14 cellular contexts compared by ENCODE assay signal in genomic region chr15:80455051-80455648, GRCh38. TPM values are rescaled to one million over a fixed set of nuclear protein-coding genes. Genes with fewer than 3 reads are reported as not detected.
A peak's percentile ranks its signal among the peaks of the same experiment; 100 is the strongest.
DNase-seq lines count a peak whose midpoint lies in the region; TF ChIP-seq lines count a peak whose summit lies in the region.
"Had no signal": no experiment of that assay in that cellular context is flagged by ENCODE, and none has a peak within 500 bp of the region (broad histone marks: within the 10 kb centered on the region; RNA-seq: fewer than 3 reads in every experiment).

No MANE protein-coding gene starts in this region.

- in situ Hi-C loops in GM23248 (cut with MboI) = loop anchor here (5.0 to 10.0 kb wide), 2 partner anchors 110 to 327 kb away; no protein-coding TSS in a partner anchor

- CTCF ChIA-PET in SK-N-SH (lab: Yijun Ruan, JAX) = interaction anchor here (0.7 to 16.5 kb wide), 31 partner anchors 9 to 811 kb away, joined by 3 to 185 read pairs (median 5); partner anchors contain the start of gene CEMIP
- CTCF ChIA-PET in activated naive CD4-positive, alpha-beta T cell treated with anti-CD3 and anti-CD28 coated beads, Interleukin-2, amount 10 ng/mL, durations not matched to agents 7 days and 5 days (lab: Charles Lee) = interaction anchor here (0.9 to 6.1 kb wide), 7 partner anchors 12 to 811 kb away, joined by 3 to 91 read pairs (median 4); partner anchors contain the start of gene CEMIP

- peak overlapping the region; percentile 54 for H3K4me2 ChIP-seq in GM23248 (ENCODE audit: unreplicated experiment)
- peak overlapping the region; percentile 43 for H3K4me2 ChIP-seq in SK-N-SH
- peak overlapping the region; percentile 56 for H3K4me2 ChIP-seq in smooth muscle cell

- H3K27me3 ChIP-seq in GM23248 (replicated peaks; ENCODE audit: insufficient read depth) = no peaks in the 10 kb centered on the region
- no peaks in the 10 kb centered on the region for H3K27me3 ChIP-seq in SK-N-SH (ENCODE audit: insufficient read depth)
- H3K27me3 ChIP-seq in smooth muscle cell (ENCODE audit: low read depth) = no peaks in the 10 kb centered on the region
- no peaks in the 10 kb centered on the region for H3K27me3 ChIP-seq in testis

- DNase-seq in GM23248 (peak; percentile 67), SK-N-SH (no peak), fibroblast of peridontal ligament (ENCODE audit: extremely low read depth) (peak; percentile 10), smooth muscle cell (lab: John Stamatoyannopoulos, UW; ENCODE audit: unreplicated experiment) (no peak), testis (no peak), Ammon's horn (ENCODE audit: low spot score) (no peak), SW480 (ENCODE audit: low spot score) (no peak)
- no peak for DNase-seq in activated naive CD4-positive, alpha-beta T cell treated with anti-CD3 and anti-CD28 coated beads, Interleukin-2, amount 10 ng/mL, durations not matched to agents 7 days and 5 days

- H3K36me3 Mint-ChIP-seq in activated naive CD4-positive, alpha-beta T cell treated with anti-CD3 and anti-CD28 coated beads, Interleukin-2, amount 10 ng/mL, durations not matched to agents 7 days and 5 days = no peaks in the 10 kb centered on the region
- H3K36me3 Mint-ChIP-seq: CD14-positive monocyte had no signal

- H3K27ac ChIP-seq in GM23248 = peak overlapping the region; percentile 61
- H3K27ac ChIP-seq in SK-N-SH (ENCODE audit: low read depth in 2 of 2, low read length in 1 of 2) = peak overlapping the region; percentile 49 to 69; a peak in 3 of 4 replicates
- no peak overlapping the region for H3K27ac ChIP-seq in smooth muscle cell (ENCODE audit: low read depth)
- H3K27ac ChIP-seq in testis = no peak overlapping the region
- H3K27ac ChIP-seq: SK-N-MC, thoracic aorta had no signal

- H4K20me1 ChIP-seq in GM23248 (ENCODE audit: insufficient read depth) (no peaks in the 10 kb centered on the region), SK-N-SH (ENCODE audit: insufficient read depth) (no peaks in the 10 kb centered on the region), smooth muscle cell (ENCODE audit: low read depth) (no peaks in the 10 kb centered on the region)

- H3K9ac ChIP-seq in GM23248 = peak overlapping the region; percentile 23; the same call in 1 of the 2 replicates
- H3K9ac ChIP-seq in SK-N-SH = no peak overlapping the region
- no peak overlapping the region for H3K9ac ChIP-seq in smooth muscle cell (ENCODE audit: low read depth)

- no peak overlapping the region for H3K4me3 ChIP-seq in GM23248
- H3K4me3 ChIP-seq in SK-N-SH (ENCODE audit: low read depth in 2 of 2, low read length in 1 of 2) = 0 out of 4 replicates have a peak overlapping the region, but pooled peaks of 1 of the 2 experiments have one; percentile 20
- no peak overlapping the region for H3K4me3 ChIP-seq in smooth muscle cell
- H3K4me3 ChIP-seq in testis = no peak overlapping the region
- H3K4me3 ChIP-seq: SK-N-MC, thoracic aorta had no signal

- 33 to 47% methylated on average over 6 of the region's 6 CpGs for WGBS in GM23248 (ENCODE audit: low coverage in 1 of 2, low lambda C conversion rate in 2 of 2, missing lambda C conversion rate in 2 of 2), 2 experiments
- WGBS in SK-N-SH (ENCODE audit: low lambda C conversion rate) = 53% methylated on average over 5 of the region's 6 CpGs
- WGBS in smooth muscle cell (ENCODE audit: low lambda C conversion rate) = 76% methylated on average over 6 of the region's 6 CpGs
- 72 to 81% methylated on average over 6 of the region's 6 CpGs for WGBS in testis, 2 donors

- TF ChIP-seq CTCF in SK-N-SH (IDR thresholded peaks at IDR 0.05) (no peak), smooth muscle cell (IDR thresholded peaks at IDR 0.05; ENCODE audit: borderline replicate concordance, insufficient read depth, poor library complexity, severe bottlenecking) (no peak), testis (IDR thresholded peaks at IDR 0.05) (no peak)

- no peak overlapping the region for H3K27ac Mint-ChIP-seq in activated naive CD4-positive, alpha-beta T cell treated with anti-CD3 and anti-CD28 coated beads, Interleukin-2, amount 10 ng/mL, durations not matched to agents 7 days and 5 days
- H3K27ac Mint-ChIP-seq: activated CD4-positive, alpha-beta T cell treated with anti-CD3 and anti-CD28 coated beads, Interleukin-2, amount 10 ng/mL, durations not matched to agents 7 days and 5 days; activated naive CD4-positive, alpha-beta T cell treated with anti-CD3 and anti-CD28 coated beads for 36 hours; CD14-positive monocyte had no signal

- H3K9me3 Mint-ChIP-seq in activated naive CD4-positive, alpha-beta T cell treated with anti-CD3 and anti-CD28 coated beads, Interleukin-2, amount 10 ng/mL, durations not matched to agents 7 days and 5 days = no peaks in the 10 kb centered on the region
- H3K9me3 Mint-ChIP-seq: activated CD4-positive, alpha-beta T cell treated with anti-CD3 and anti-CD28 coated beads, Interleukin-2, amount 10 ng/mL, durations not matched to agents 7 days and 5 days; activated naive CD4-positive, alpha-beta T cell treated with anti-CD3 and anti-CD28 coated beads for 36 hours; CD14-positive monocyte had no signal

- H3K27me3 Mint-ChIP-seq in activated naive CD4-positive, alpha-beta T cell treated with anti-CD3 and anti-CD28 coated beads, Interleukin-2, amount 10 ng/mL, durations not matched to agents 7 days and 5 days = peaks cover 24% of the 10 kb centered on the region

- no peak overlapping the region for H2AFZ ChIP-seq in GM23248
- no peak overlapping the region for H2AFZ ChIP-seq in SK-N-SH (ENCODE audit: low read depth)
- H2AFZ ChIP-seq in smooth muscle cell (ENCODE audit: low read depth) = no peak overlapping the region

- H3K9me2 ChIP-seq in GM23248 (ENCODE audit: insufficient read depth) = no peaks in the 10 kb centered on the region
- no peaks in the 10 kb centered on the region for H3K9me2 ChIP-seq in SK-N-SH

- TF ChIP-seq POLR2A in testis (IDR thresholded peaks at IDR 0.05) = no peak

- no peak for TF ChIP-seq RAD21 in SK-N-SH (IDR thresholded peaks at IDR 0.05; ENCODE audit: low read length)

- H3K4me1 ChIP-seq in GM23248 (ENCODE audit: insufficient read depth) (peaks cover 29% of the 10 kb centered on the region), SK-N-SH (ENCODE audit: control insufficient read depth in 1 of 2, insufficient read depth in 2 of 2, low read depth in 1 of 2, low read length in 1 of 2) (peaks cover 13 to 16% of the 10 kb centered on the region in 2 experiments; a peak in 3 of 4 replicates), smooth muscle cell (ENCODE audit: low read depth) (peaks cover 14% of the 10 kb centered on the region), testis (peaks cover 17% of the 10 kb centered on the region)

- H3K9me3 ChIP-seq in GM23248 (ENCODE audit: low read depth) = no peaks in the 10 kb centered on the region
- H3K9me3 ChIP-seq in SK-N-SH = no peaks in the 10 kb centered on the region
- no peaks in the 10 kb centered on the region for H3K9me3 ChIP-seq in smooth muscle cell (replicated peaks; ENCODE audit: low read depth)
- no peaks in the 10 kb centered on the region for H3K9me3 ChIP-seq in testis
- H3K9me3 ChIP-seq: thoracic aorta had no signal

- POLR2A ChIA-PET in SK-N-SH (lab: Yijun Ruan, JAX) = no interaction called here

- H3F3A ChIP-seq in GM23248 (ENCODE audit: insufficient read depth) = peaks cover 13% of the 10 kb centered on the region
- peaks cover 8% of the 10 kb centered on the region for H3F3A ChIP-seq in SK-N-SH (replicated peaks; ENCODE audit: insufficient read depth)
- H3F3A ChIP-seq in smooth muscle cell (ENCODE audit: low read depth) = no peaks in the 10 kb centered on the region

- no peak for TF ChIP-seq EP300 in SK-N-SH (IDR thresholded peaks at IDR 0.05; ENCODE audit: borderline replicate concordance in 1 of 2, low read depth in 1 of 2, low read length in 1 of 2)

- intact Hi-C loops in testis (cut with DNase I; ENCODE audit: low total_unique reads) = loop anchor here (5.0 kb wide), 1 partner anchor 322 kb away; the partner anchor contains the start of gene CEMIP

- no peaks in the 10 kb centered on the region for H3K36me3 ChIP-seq in GM23248 (ENCODE audit: low read depth)
- peaks cover 5 to 8% of the 10 kb centered on the region in 2 experiments for H3K36me3 ChIP-seq in SK-N-SH (replicated peaks in 1 of 2; ENCODE audit: control insufficient read depth in 1 of 2, insufficient read depth in 2 of 2, low read length in 1 of 2)
- H3K36me3 ChIP-seq in smooth muscle cell (ENCODE audit: low read depth) = no peaks in the 10 kb centered on the region
- H3K36me3 ChIP-seq in testis (ENCODE audit: low read depth, missing control alignments) = no peaks in the 10 kb centered on the region
- H3K36me3 ChIP-seq: thoracic aorta had no signal

- H3K4me1 Mint-ChIP-seq in activated naive CD4-positive, alpha-beta T cell treated with anti-CD3 and anti-CD28 coated beads, Interleukin-2, amount 10 ng/mL, durations not matched to agents 7 days and 5 days = no peaks in the 10 kb centered on the region
- H3K4me1 Mint-ChIP-seq: activated CD4-positive, alpha-beta T cell treated with anti-CD3 and anti-CD28 coated beads, Interleukin-2, amount 10 ng/mL, durations not matched to agents 7 days and 5 days had no signal

- H3K4me3 Mint-ChIP-seq in activated naive CD4-positive, alpha-beta T cell treated with anti-CD3 and anti-CD28 coated beads, Interleukin-2, amount 10 ng/mL, durations not matched to agents 7 days and 5 days = no peak overlapping the region
- H3K4me3 Mint-ChIP-seq: activated CD4-positive, alpha-beta T cell treated with anti-CD3 and anti-CD28 coated beads, Interleukin-2, amount 10 ng/mL, durations not matched to agents 7 days and 5 days; activated naive CD4-positive, alpha-beta T cell treated with anti-CD3 and anti-CD28 coated beads for 36 hours had no signal

- H3K79me2 ChIP-seq in GM23248 (ENCODE audit: insufficient read depth) = no peaks in the 10 kb centered on the region
- H3K79me2 ChIP-seq in SK-N-SH (ENCODE audit: insufficient read depth) = no peaks in the 10 kb centered on the region
- H3K79me2 ChIP-seq in smooth muscle cell (ENCODE audit: low read depth) = no peaks in the 10 kb centered on the region

TF ChIP-seq in SK-N-SH, 30 proteins besides CTCF, POLR2A, EP300 and RAD21:
- TF ChIP-seq GATA2 (CRISPR knock-in tag; IDR thresholded peaks at IDR 0.05) (no peak), FOSL2 (IDR thresholded peaks at IDR 0.05; ENCODE audit: borderline replicate concordance, low read depth) (peak; percentile 7; the same call in 1 of the 2 replicates)

RNA-seq across cellular contexts. Expression of gene ARNT2, which starts 51.0 kb away (rescaled TPM):
- total RNA-seq in GM23248 (2014; rRNA removed; shearing (Covaris generic)) = 23.5 and 31.5 TPM in 2 replicates
- polyA plus RNA-seq in GM23248 (2016; fragmentation: Nextera tagmentation; extraction: Ambion mirVana) = 9.3 and 11.9 TPM in 2 replicates
- 14.1 and 17.0 TPM in 2 replicates for polyA plus RNA-seq in SK-N-SH (2012; rRNA removed)
- 13.5 and 17.2 TPM in 2 replicates for polyA plus RNA-seq in SK-N-SH (2012; cell fraction: cytosol; rRNA removed)
- polyA plus RNA-seq in SK-N-SH (2012; cell fraction: nucleus; rRNA removed) = 17.9 and 22.5 TPM in 2 replicates
- 0.67 and 2.8 TPM in 2 replicates for total RNA-seq in smooth muscle cell
- polyA plus RNA-seq in smooth muscle cell = 0.27 and 0.55 TPM in 2 replicates
- total RNA-seq in testis = 10 to 100 TPM; 50.2 to 58.7 TPM
- 34.3 TPM for polyA plus RNA-seq in testis (ENCODE audit: insufficient read depth, low read depth, low replicate concordance)
- total RNA-seq: activated CD4-positive, alpha-beta T cell treated with anti-CD3 and anti-CD28 coated beads, Interleukin-2, amount 10 ng/mL, durations not matched to agents 7 days and 5 days; mononuclear cell had no signal
- polyA plus RNA-seq: CD14-positive monocyte had no signal

Comparison
In these comparisons a context has a peak if more than half of its experiments do, and no peak if none do; other contexts are left out.
1. DNase-seq: peak in GM23248 (single experiment) and fibroblast of peridontal ligament (single experiment); none in SK-N-SH (single experiment), smooth muscle cell (single experiment), testis (single experiment), activated naive CD4-positive, alpha-beta T cell treated with anti-CD3 and anti-CD28 coated beads, Interleukin-2, amount 10 ng/mL, durations not matched to agents 7 days and 5 days (single experiment), Ammon's horn (single experiment) and SW480 (single experiment).
2. H3K27ac ChIP-seq: peak in GM23248 (single experiment) and SK-N-SH (2 of 2); none in smooth muscle cell (single experiment) and testis (0 of 2).
3. Peak in every context shown above with its lines, with median percentiles within 50 percentile points of each other: H3K4me2 ChIP-seq.